13 cellular contexts compared by ENCODE assay signal in genomic region chr5:135534609-135535419, GRCh38. TPM values are rescaled to one million over a fixed set of nuclear protein-coding genes. Genes with fewer than 3 reads are reported as not detected.
A peak's percentile ranks its signal among the peaks of the same experiment; 100 is the strongest.
DNase-seq lines count a peak whose midpoint lies in the region; ATAC-seq and TF ChIP-seq lines count a peak whose summit lies in the region.
"Had no signal": no experiment of that assay in that cellular context is flagged by ENCODE, and none has a peak within 500 bp of the region (broad histone marks: within the 10 kb centered on the region; RNA-seq: fewer than 3 reads in every experiment).

No MANE protein-coding gene starts in this region.

- no peaks in the 10 kb centered on the region for H3K36me3 Mint-ChIP-seq in activated CD4-positive, alpha-beta T cell treated with anti-CD3 and anti-CD28 coated beads for 36 hours (ENCODE audit: low read depth)
- no peaks in the 10 kb centered on the region for H3K36me3 Mint-ChIP-seq in activated naive CD8-positive, alpha-beta T cell

- 8% methylated on average over 51 of the region's 61 CpGs for WGBS in smooth muscle cell (ENCODE audit: low lambda C conversion rate)

- no peaks in the 10 kb centered on the region for H3F3A ChIP-seq in smooth muscle cell (ENCODE audit: low read depth)

- DNase-seq in activated CD4-positive, alpha-beta T cell treated with anti-CD3 and anti-CD28 coated beads for 36 hours: peak; percentile 25
- DNase-seq in activated CD4-positive, alpha-beta T cell treated with anti-CD3 and anti-CD28 coated beads for 48 hours: no peak
- no peak for DNase-seq in smooth muscle cell (lab: John Stamatoyannopoulos, UW; ENCODE audit: unreplicated experiment)
- DNase-seq in HAP-1 (ENCODE audit: low spot score in 2 of 2): no peak
- no peak for DNase-seq in NK-92 treated with Interleukin-12 subunit alpha and Interleukin-12 subunit beta, amount 100 ng/mL, for 24 hours (lab: John Stamatoyannopoulos, UW)
- no peak for DNase-seq in NCI-H69 (lab: John Stamatoyannopoulos, UW)
- DNase-seq: activated gamma-delta T cell treated with Interleukin-2 at 50 U/mL for 16 hours; stimulated activated CD4-positive, alpha-beta T cell treated with anti-CD3 and anti-CD28 coated beads, Interleukin-12 subunit alpha, Interleukin-12 subunit beta, amount 100 ng/mL, for 4 hours had no signal

- H4K20me1 ChIP-seq in smooth muscle cell (ENCODE audit: low read depth): no peaks in the 10 kb centered on the region

- peaks cover 100% of the 10 kb centered on the region for H3K27me3 ChIP-seq in iPS-18a (ENCODE audit: control insufficient read depth, insufficient read depth, low read length)
- H3K27me3 ChIP-seq in smooth muscle cell (ENCODE audit: low read depth): peaks cover 100% of the 10 kb centered on the region
- no peaks in the 10 kb centered on the region for H3K27me3 ChIP-seq in HAP-1 (ENCODE audit: low read depth)

- H3K4me1 Mint-ChIP-seq in activated CD4-positive, alpha-beta T cell treated with anti-CD3 and anti-CD28 coated beads for 36 hours: peaks cover 8% of the 10 kb centered on the region
- peaks cover 8% of the 10 kb centered on the region for H3K4me1 Mint-ChIP-seq in activated naive CD8-positive, alpha-beta T cell (ENCODE audit: low read depth)

- POLR2A ChIA-PET in activated CD4-positive, alpha-beta T cell treated with anti-CD3 and anti-CD28 coated beads for 36 hours (lab: Charles Lee): no interaction called here

- H3K4me1 ChIP-seq in iPS-18a (ENCODE audit: control insufficient read depth, low read depth, low read length) (peaks cover 5% of the 10 kb centered on the region), smooth muscle cell (ENCODE audit: low read depth) (peaks cover 24% of the 10 kb centered on the region), HAP-1 (no peaks in the 10 kb centered on the region)

- ATAC-seq in activated CD4-positive, alpha-beta T cell treated with anti-CD3 and anti-CD28 coated beads for 36 hours: no peak
- ATAC-seq: Right ventricle myocardium inferior had no signal

- H3K9ac ChIP-seq in iPS-18a (ENCODE audit: low read length) (no peak overlapping the region), smooth muscle cell (ENCODE audit: low read depth) (no peak overlapping the region)

- in situ Hi-C loops in HAP-1 (cut with MboI; ENCODE audit: low sequenced_read_pairs): no loop called here

- H3K79me2 ChIP-seq in smooth muscle cell (ENCODE audit: low read depth): no peaks in the 10 kb centered on the region

- H3K9me3 Mint-ChIP-seq in activated CD4-positive, alpha-beta T cell treated with anti-CD3 and anti-CD28 coated beads for 36 hours (ENCODE audit: low read depth): no peaks in the 10 kb centered on the region
- no peaks in the 10 kb centered on the region for H3K9me3 Mint-ChIP-seq in activated naive CD8-positive, alpha-beta T cell (ENCODE audit: low read depth)

- H3K4me3 ChIP-seq in iPS-18a (ENCODE audit: low read length) (peak overlapping the region; percentile 11), smooth muscle cell (peak overlapping the region; percentile 31), HAP-1 (no peak overlapping the region)

- no peak overlapping the region for H3K27ac Mint-ChIP-seq in activated CD4-positive, alpha-beta T cell treated with anti-CD3 and anti-CD28 coated beads for 36 hours
- H3K27ac Mint-ChIP-seq in activated naive CD8-positive, alpha-beta T cell: no peak overlapping the region

- H3K9me3 ChIP-seq in iPS-18a (ENCODE audit: control insufficient read depth, low read depth, low read length) (no peaks in the 10 kb centered on the region), smooth muscle cell (replicated peaks; ENCODE audit: low read depth) (no peaks in the 10 kb centered on the region), HAP-1 (0 out of 2 replicates have a peak, but pooled peaks cover 2% of the 10 kb centered on the region)

- CTCF ChIA-PET in activated CD4-positive, alpha-beta T cell treated with anti-CD3 and anti-CD28 coated beads for 36 hours (lab: Charles Lee): interaction anchor here (2.7 kb wide), 1 partner anchor 17 kb away, joined by 15 read pairs; no protein-coding TSS in a partner anchor

- no peak overlapping the region for H3K4me3 Mint-ChIP-seq in activated CD4-positive, alpha-beta T cell treated with anti-CD3 and anti-CD28 coated beads for 36 hours
- peak overlapping the region; percentile 32 for H3K4me3 Mint-ChIP-seq in activated naive CD8-positive, alpha-beta T cell

- no peak overlapping the region for H2AFZ ChIP-seq in smooth muscle cell (ENCODE audit: low read depth)

- H3K27me3 Mint-ChIP-seq in activated CD4-positive, alpha-beta T cell treated with anti-CD3 and anti-CD28 coated beads for 36 hours: peaks cover 72% of the 10 kb centered on the region
- H3K27me3 Mint-ChIP-seq in activated naive CD8-positive, alpha-beta T cell: peaks cover 50% of the 10 kb centered on the region

- H3K27ac ChIP-seq in iPS-18a (ENCODE audit: low read length): no peak overlapping the region
- no peak overlapping the region for H3K27ac ChIP-seq in smooth muscle cell (ENCODE audit: low read depth)

- TF ChIP-seq CTCF in smooth muscle cell (IDR thresholded peaks at IDR 0.05; ENCODE audit: borderline replicate concordance, insufficient read depth, poor library complexity, severe bottlenecking): peak; percentile 16

- H3K36me3 ChIP-seq in iPS-18a (ENCODE audit: control insufficient read depth, low read depth, low read length) (no peaks in the 10 kb centered on the region), smooth muscle cell (ENCODE audit: low read depth) (no peaks in the 10 kb centered on the region), HAP-1 (replicated peaks) (no peaks in the 10 kb centered on the region)

- H3K4me2 ChIP-seq in smooth muscle cell: peak overlapping the region; percentile 83

- intact Hi-C loops in activated CD4-positive, alpha-beta T cell treated with anti-CD3 and anti-CD28 coated beads for 36 hours (cut with DNase I, micrococcal nuclease): loop anchor here in 1 of 2 experiments (2.0 kb wide), 1 partner anchor 44 kb away; no protein-coding TSS in a partner anchor

RNA-seq across cellular contexts. Expression of gene NEUROG1, which starts 0.9 kb away (rescaled TPM):
- total RNA-seq in activated CD4-positive, alpha-beta T cell treated with anti-CD3 and anti-CD28 coated beads for 36 hours: not detected
- not detected in 2 replicates for total RNA-seq in smooth muscle cell
- polyA plus RNA-seq in smooth muscle cell: not detected in 2 replicates
- total RNA-seq: dermis microvascular lymphatic vessel endothelial cell, Right ventricle myocardium inferior had no signal
- polyA plus RNA-seq: AG04450 had no signal

RNA-seq across cellular contexts. Expression of gene CXCL14, which starts 44.0 kb away (rescaled TPM):
- total RNA-seq in activated CD4-positive, alpha-beta T cell treated with anti-CD3 and anti-CD28 coated beads for 36 hours: not detected
- total RNA-seq in smooth muscle cell: 589 and 667 TPM in 2 replicates
- polyA plus RNA-seq in smooth muscle cell: 1,209 and 1,397 TPM in 2 replicates
- total RNA-seq: dermis microvascular lymphatic vessel endothelial cell had no signal
- polyA plus RNA-seq: AG04450 had no signal

Comparison
In these comparisons a context has a peak if more than half of its experiments do, and no peak if none do; other contexts are left out.
1. RNA of gene CXCL14, which starts 44.0 kb away (total RNA-seq): 589 to 667 TPM in smooth muscle cell; not detected in activated CD4-positive, alpha-beta T cell treated with anti-CD3 and anti-CD28 coated beads for 36 hours; every median in the first group is over 100 times any median in the second.